14 cellular contexts compared by ENCODE assay signal in the genomic region with DNA sequence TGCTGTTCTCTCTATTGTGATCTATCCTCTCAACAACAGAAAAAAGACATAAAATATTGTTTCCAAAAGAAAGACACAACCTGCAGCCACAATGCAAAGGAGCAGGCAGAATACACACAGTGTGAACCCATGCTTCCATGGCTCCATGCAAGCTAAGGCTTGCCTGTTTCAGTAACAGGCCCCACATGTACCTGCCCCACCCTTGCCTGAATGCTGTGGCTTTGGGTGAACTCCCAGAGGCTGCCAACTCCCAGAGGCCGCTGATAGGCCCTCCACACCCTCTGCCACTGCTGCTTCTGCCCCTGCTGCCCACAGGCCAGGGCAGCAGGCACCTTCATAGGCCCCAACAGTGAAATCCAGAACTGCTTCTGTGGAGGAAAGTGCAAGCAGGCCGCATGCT. TPM values are rescaled to one million over a fixed set of nuclear protein-coding genes. Genes with fewer than 3 reads are reported as not detected.
DNase-seq lines count a peak whose midpoint lies in the region; ATAC-seq and TF ChIP-seq lines count a peak whose summit lies in the region.
"Had no signal": no experiment of that assay in that cellular context is flagged by ENCODE, and none has a peak within 500 bp of the region (broad histone marks: within the 10 kb centered on the region; RNA-seq: fewer than 3 reads in every experiment).

No MANE protein-coding gene starts in this region.

- H3K4me1 Mint-ChIP-seq in activated CD4-positive, alpha-beta T cell treated with anti-CD3 and anti-CD28 coated beads, Interleukin-2, amount 10 ng/mL, durations not matched to agents 24 days and 14 days = peaks cover 3% of the 10 kb centered on the region

- H3K4me1 ChIP-seq in Panc1 (ENCODE audit: control insufficient read depth, insufficient read depth, low read length) = no peaks in the 10 kb centered on the region
- H3K4me1 ChIP-seq in mesendoderm (ENCODE audit: control insufficient read depth, low read depth, low read length) = no peaks in the 10 kb centered on the region
- H3K4me1 ChIP-seq in urinary bladder (ENCODE audit: insufficient read depth) = no peaks in the 10 kb centered on the region

- no peak overlapping the region for H3K9ac ChIP-seq in mesendoderm (ENCODE audit: low read length)

- no peak overlapping the region for H3K23ac ChIP-seq in mesendoderm (ENCODE audit: low read length)

- no peaks in the 10 kb centered on the region for H3K9me3 Mint-ChIP-seq in activated CD4-positive, alpha-beta T cell treated with anti-CD3 and anti-CD28 coated beads, Interleukin-2, amount 10 ng/mL, durations not matched to agents 24 days and 14 days

- no peak overlapping the region for H3K27ac Mint-ChIP-seq in activated CD4-positive, alpha-beta T cell treated with anti-CD3 and anti-CD28 coated beads, Interleukin-2, amount 10 ng/mL, durations not matched to agents 24 days and 14 days

- POLR2A ChIA-PET in Panc1 (lab: Charles Lee) = no interaction called here

- CTCF ChIA-PET in Panc1 (lab: Charles Lee) = no interaction called here

- no peaks in the 10 kb centered on the region; the same call in 1 of the 2 replicates for H3K9me3 ChIP-seq in Panc1 (ENCODE audit: control insufficient read depth, insufficient read depth, low read depth, low read length)

- no peaks in the 10 kb centered on the region for H3K36me3 Mint-ChIP-seq in activated CD4-positive, alpha-beta T cell treated with anti-CD3 and anti-CD28 coated beads, Interleukin-2, amount 10 ng/mL, durations not matched to agents 24 days and 14 days (ENCODE audit: low read depth)

- no peak overlapping the region for H3K56ac ChIP-seq in mesendoderm (ENCODE audit: low read length)

- H2BK120ac ChIP-seq in mesendoderm (ENCODE audit: low read depth, low read length) = no peak overlapping the region

- H3K27me3 ChIP-seq in Panc1 (ENCODE audit: control insufficient read depth, insufficient read depth, low read length) = no peaks in the 10 kb centered on the region
- H3K27me3 ChIP-seq in mesendoderm (ENCODE audit: insufficient read depth, low read length, poor library complexity) = no peaks in the 10 kb centered on the region

- H2BK15ac ChIP-seq in mesendoderm (replicated peaks; ENCODE audit: low read depth) = no peak overlapping the region

- no peaks in the 10 kb centered on the region for H3K27me3 Mint-ChIP-seq in activated CD4-positive, alpha-beta T cell treated with anti-CD3 and anti-CD28 coated beads, Interleukin-2, amount 10 ng/mL, durations not matched to agents 24 days and 14 days

- H3K4me3 ChIP-seq in Panc1 (ENCODE audit: low read depth in 2 of 2, low read length in 2 of 2) (no peak overlapping the region), mesendoderm (ENCODE audit: low read length) (no peak overlapping the region), urinary bladder (ENCODE audit: low read depth, low read length) (no peak overlapping the region)

- ATAC-seq in Panc1 (peak; percentile 26; the same call in 1 of the 2 replicates), GM21526 (IDR thresholded peaks at IDR 0.05; ENCODE audit: low FRiP score, unreplicated experiment) (no peak), GM18867 (IDR thresholded peaks at IDR 0.05; ENCODE audit: unreplicated experiment) (no peak)

- intact Hi-C loops in Panc1 (cut with micrococcal nuclease; ENCODE audit: unreplicated experiment) = no loop called here
- intact Hi-C loops in activated CD4-positive, alpha-beta T cell treated with anti-CD3 and anti-CD28 coated beads, Interleukin-2, amount 10 ng/mL, durations not matched to agents 24 days and 14 days (cut with micrococcal nuclease) = no loop called here

- TF ChIP-seq CTCF in Panc1 (IDR thresholded peaks at IDR 0.05) = no peak

- H3K4me3 Mint-ChIP-seq in activated CD4-positive, alpha-beta T cell treated with anti-CD3 and anti-CD28 coated beads, Interleukin-2, amount 10 ng/mL, durations not matched to agents 24 days and 14 days = no peak overlapping the region

- WGBS in mesendoderm (ENCODE audit: extremely low coverage, insufficient coverage, low lambda C conversion rate) = no CpG with 5 or more reads among the region's 2 CpGs
- 80% methylated on average over 2 of the region's 2 CpGs for WGBS in urinary bladder

- H4K5ac ChIP-seq in mesendoderm (ENCODE audit: low read length) = no peak overlapping the region

- DNase-seq in Panc1 (ENCODE audit: low read depth, low spot score) (no peak), epithelial cell of prostate (ENCODE audit: low read depth, low spot score) (peak; percentile 27), mesendoderm (no peak)
- no peak for DNase-seq in activated CD4-positive, alpha-beta T cell treated with anti-CD3 and anti-CD28 coated beads, Interleukin-2, amount 10 ng/mL, durations not matched to agents 24 days and 14 days
- DNase-seq: KBM-7; NCI-H1048; NCI-H2227 treated with DMSO at 0.1 percent for 48 hours; NCI-H69; NK-92 treated with Interleukin-12 subunit alpha and Interleukin-12 subunit beta, amount 100 ng/mL, for 24 hours; OCI-M1 had no signal

- no peaks in the 10 kb centered on the region for H3K36me3 ChIP-seq in Panc1 (ENCODE audit: control insufficient read depth, insufficient read depth, low read length)
- no peaks in the 10 kb centered on the region for H3K36me3 ChIP-seq in mesendoderm (ENCODE audit: control insufficient read depth, insufficient read depth, low read length)
- H3K36me3 ChIP-seq in urinary bladder (ENCODE audit: insufficient read depth) = no peaks in the 10 kb centered on the region

- H3K18ac ChIP-seq in mesendoderm (ENCODE audit: low read length) = peak overlapping the region; percentile 52

- H2BK5ac ChIP-seq in mesendoderm (ENCODE audit: low read length) = no peak overlapping the region

- H3K4ac ChIP-seq in mesendoderm (ENCODE audit: low read depth, low read length) = no peak overlapping the region

- no peak overlapping the region for H2AK5ac ChIP-seq in mesendoderm (ENCODE audit: low read length)

- H3K79me1 ChIP-seq in mesendoderm (ENCODE audit: low read length) = no peaks in the 10 kb centered on the region

- no peak overlapping the region for H3K27ac ChIP-seq in Panc1 (ENCODE audit: low read length)
- H3K27ac ChIP-seq in epithelial cell of prostate = no peak overlapping the region
- H3K27ac ChIP-seq in mesendoderm (ENCODE audit: low read depth, low read length) = no peak overlapping the region
- H3K27ac ChIP-seq in urinary bladder (ENCODE audit: low read depth) = peak overlapping the region; percentile 18

- in situ Hi-C loops in Panc1 (cut with HindIII; ENCODE audit: low pct_unique_long_range_greater_than_20kb, low sequenced_read_pairs) = no loop called here

- no TSS peak for BruUV-seq in Panc1 (replicated peaks; lab: Mats Ljungman, UMichigan)

- H4K8ac ChIP-seq in mesendoderm (ENCODE audit: low read depth, low read length) = no peak overlapping the region

- no peak overlapping the region for H3K4me2 ChIP-seq in mesendoderm (ENCODE audit: low read length)

- H3K79me2 ChIP-seq in mesendoderm (ENCODE audit: control insufficient read depth, insufficient read depth, low read length) = no peaks in the 10 kb centered on the region

RNA-seq across cellular contexts. Expression of a gene that starts 24.4 kb away (rescaled TPM):
- total RNA-seq in Panc1 (2021; ENCODE audit: unreplicated experiment) (0.64 TPM), urinary bladder (542 TPM)
- polyA plus RNA-seq in Panc1 (2012; ENCODE audit: insufficient read length) = not detected
- polyA plus RNA-seq in mesendoderm (2013, experiment 1 of 2) = 0.01 TPM
- 0.04 TPM for polyA plus RNA-seq in mesendoderm (2013, experiment 2 of 2)
- polyA plus RNA-seq in urinary bladder = 0.25 TPM
- not detected in 2 replicates for total RNA-seq in activated CD4-positive, alpha-beta T cell treated with anti-CD3 and anti-CD28 coated beads, Interleukin-2, amount 10 ng/mL, durations not matched to agents 24 days and 14 days
- total RNA-seq: HT1080 had no signal
